Comparison of ENCODE assay signal across 8 cellular contexts in the genomic region with DNA sequence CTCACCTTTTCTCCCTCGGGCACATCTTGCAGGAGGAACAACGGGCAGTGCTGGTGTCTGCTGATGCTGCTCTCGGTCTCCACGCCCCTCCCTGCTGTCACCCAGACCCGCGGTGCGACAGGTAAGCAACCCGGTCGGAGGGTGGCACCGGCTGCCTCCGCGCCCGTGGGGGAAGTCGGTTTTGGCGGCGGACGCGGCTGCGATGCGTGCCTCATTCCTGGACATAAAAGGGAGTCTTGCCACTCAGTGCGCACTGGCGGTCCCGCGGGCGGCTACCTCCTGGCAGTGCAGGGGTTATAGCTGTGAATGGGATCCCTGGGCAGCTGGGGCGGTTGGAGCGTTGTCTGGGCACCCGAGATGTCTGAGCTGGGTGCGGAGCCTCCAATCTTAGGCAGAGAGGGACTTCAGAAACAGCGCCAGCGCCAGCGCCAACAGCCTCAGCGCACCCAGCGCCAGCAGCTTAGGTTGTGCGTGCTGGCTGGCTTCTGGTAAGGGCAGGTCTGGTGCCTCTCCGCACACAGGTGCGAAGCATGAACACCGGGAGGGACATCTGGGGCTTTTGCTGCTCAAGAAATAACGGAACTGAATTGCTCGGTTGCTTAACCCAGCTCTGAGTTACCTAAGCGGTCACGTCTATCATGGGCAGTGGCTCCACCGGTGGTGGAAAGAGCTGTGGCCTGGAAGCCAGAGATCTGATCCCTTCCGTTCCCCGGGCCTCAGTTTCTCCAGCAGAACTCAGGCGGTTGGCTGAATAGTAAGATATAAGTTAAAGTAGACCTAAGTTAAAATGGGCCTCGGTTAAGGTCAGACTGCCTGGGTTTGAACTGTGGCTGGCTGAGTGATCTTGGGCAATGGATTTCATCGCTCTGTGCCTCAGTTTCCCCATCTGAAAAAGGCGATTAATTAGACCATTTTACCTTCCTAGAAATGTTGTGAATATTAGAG. TPM values are rescaled to one million over a fixed set of nuclear protein-coding genes. Genes with fewer than 3 reads are reported as not detected.
DNase-seq lines count a peak whose midpoint lies in the region; ATAC-seq and FAIRE-seq lines count a peak whose summit lies in the region.

No MANE protein-coding gene starts in this region.

- H3K4me1 Mint-ChIP-seq in activated T-cell treated with anti-CD3 and anti-CD28 coated beads, Interleukin-2, amount 50 U/mL, for 72 hours (ENCODE audit: low read depth): peaks cover 15% of the 10 kb centered on the region
- peaks cover 9 to 17% of the 10 kb centered on the region in 2 donors for H3K4me1 Mint-ChIP-seq in stimulated activated naive B cell treated with anti-CD40 and anti-IgM and Interleukin-4, amounts not matched to agents 10 μg/mL and 1 μg/mL and 100 μg/mL, for 72 hours

- peaks cover 73% of the 10 kb centered on the region for H3K27me3 Mint-ChIP-seq in activated T-cell treated with anti-CD3 and anti-CD28 coated beads, Interleukin-2, amount 50 U/mL, for 72 hours (ENCODE audit: low read depth)
- peaks cover 49 to 65% of the 10 kb centered on the region in 2 donors for H3K27me3 Mint-ChIP-seq in stimulated activated naive B cell treated with anti-CD40 and anti-IgM and Interleukin-4, amounts not matched to agents 10 μg/mL and 1 μg/mL and 100 μg/mL, for 72 hours

- FAIRE-seq in GM19239 (lab: Jason Lieb, UNC): no peak

- peak; percentile 17 to 25 for ATAC-seq in activated T-cell treated with anti-CD3 and anti-CD28 coated beads, Interleukin-2, amount 50 U/mL, for 72 hours (replicated peaks in 1 of 2)
- peak; percentile 81 to 83 for ATAC-seq in stimulated activated naive B cell treated with anti-CD40 and anti-IgM and Interleukin-4, amounts not matched to agents 10 μg/mL and 1 μg/mL and 100 μg/mL, for 72 hours (replicated peaks)
- ATAC-seq in GM21381 (IDR thresholded peaks at IDR 0.05; ENCODE audit: unreplicated experiment): no peak

- peak overlapping the region; percentile 53 for H3K4me3 ChIP-seq in iPS-11a (ENCODE audit: low read depth, low read length)

- H3K36me3 Mint-ChIP-seq in activated T-cell treated with anti-CD3 and anti-CD28 coated beads, Interleukin-2, amount 50 U/mL, for 72 hours (ENCODE audit: insufficient read depth in 2 of 2): no peaks in the 10 kb centered on the region
- no peaks in the 10 kb centered on the region for H3K36me3 Mint-ChIP-seq in stimulated activated naive B cell treated with anti-CD40 and anti-IgM and Interleukin-4, amounts not matched to agents 10 μg/mL and 1 μg/mL and 100 μg/mL, for 72 hours

- H3K4me3 Mint-ChIP-seq in activated T-cell treated with anti-CD3 and anti-CD28 coated beads, Interleukin-2, amount 50 U/mL, for 72 hours: peak overlapping the region; percentile 77 to 82
- H3K4me3 Mint-ChIP-seq in stimulated activated naive B cell treated with anti-CD40 and anti-IgM and Interleukin-4, amounts not matched to agents 10 μg/mL and 1 μg/mL and 100 μg/mL, for 72 hours: peak overlapping the region; percentile 62 to 71

- no peak overlapping the region for H3K27ac Mint-ChIP-seq in activated T-cell treated with anti-CD3 and anti-CD28 coated beads, Interleukin-2, amount 50 U/mL, for 72 hours
- no peak overlapping the region for H3K27ac Mint-ChIP-seq in stimulated activated naive B cell treated with anti-CD40 and anti-IgM and Interleukin-4, amounts not matched to agents 10 μg/mL and 1 μg/mL and 100 μg/mL, for 72 hours

- H3K9me3 Mint-ChIP-seq in activated T-cell treated with anti-CD3 and anti-CD28 coated beads, Interleukin-2, amount 50 U/mL, for 72 hours: no peaks in the 10 kb centered on the region
- H3K9me3 Mint-ChIP-seq in stimulated activated naive B cell treated with anti-CD40 and anti-IgM and Interleukin-4, amounts not matched to agents 10 μg/mL and 1 μg/mL and 100 μg/mL, for 72 hours: no peaks in the 10 kb centered on the region

- DNase-seq in NCI-H2227 (lab: John Stamatoyannopoulos, UW; ENCODE audit: unreplicated experiment): peak; percentile 7
- DNase-seq in NCI-H2227 treated with DMSO at 0.1 percent for 48 hours (lab: John Stamatoyannopoulos, UW): no peak
- peak; percentile 3 to 9 for DNase-seq in activated T-cell treated with anti-CD3 and anti-CD28 coated beads, Interleukin-2, amount 50 U/mL, for 72 hours
- peak; percentile 3 for DNase-seq in stimulated activated naive B cell treated with anti-CD40 and anti-IgM and Interleukin-4, amounts not matched to agents 10 μg/mL and 1 μg/mL and 100 μg/mL, for 72 hours
- no peak for DNase-seq in GM19239 (ENCODE audit: insufficient read length, low spot score)
- no peak for DNase-seq in COLO829 (ENCODE audit: low spot score)

RNA-seq across cellular contexts. Expression of gene COL15A1, which starts 0.7 kb away (rescaled TPM):
- under 1 TPM; 0.19 to 0.30 TPM for total RNA-seq in activated T-cell treated with anti-CD3 and anti-CD28 coated beads, Interleukin-2, amount 50 U/mL, for 72 hours

Comparison
In these comparisons a context has a peak if more than half of its experiments do, and no peak if none do; other contexts are left out.
1. DNase-seq: peak in NCI-H2227 (single experiment), activated T-cell treated with anti-CD3 and anti-CD28 coated beads, Interleukin-2, amount 50 U/mL, for 72 hours (2 of 2) and stimulated activated naive B cell treated with anti-CD40 and anti-IgM and Interleukin-4, amounts not matched to agents 10 μg/mL and 1 μg/mL and 100 μg/mL, for 72 hours (single experiment); none in NCI-H2227 treated with DMSO at 0.1 percent for 48 hours (single experiment), GM19239 (single experiment) and COLO829 (single experiment).